ENCODE assay signal across 2 cellular contexts in genomic region chr12:12868836-12869235, GRCh38.
TF ChIP-seq lines count a peak whose summit lies in the region.

No MANE protein-coding gene starts in this region.

TF ChIP-seq in HCT116, 20 proteins besides CTCF, POLR2A, EP300 and RAD21:
- TF ChIP-seq, protein P1, sequence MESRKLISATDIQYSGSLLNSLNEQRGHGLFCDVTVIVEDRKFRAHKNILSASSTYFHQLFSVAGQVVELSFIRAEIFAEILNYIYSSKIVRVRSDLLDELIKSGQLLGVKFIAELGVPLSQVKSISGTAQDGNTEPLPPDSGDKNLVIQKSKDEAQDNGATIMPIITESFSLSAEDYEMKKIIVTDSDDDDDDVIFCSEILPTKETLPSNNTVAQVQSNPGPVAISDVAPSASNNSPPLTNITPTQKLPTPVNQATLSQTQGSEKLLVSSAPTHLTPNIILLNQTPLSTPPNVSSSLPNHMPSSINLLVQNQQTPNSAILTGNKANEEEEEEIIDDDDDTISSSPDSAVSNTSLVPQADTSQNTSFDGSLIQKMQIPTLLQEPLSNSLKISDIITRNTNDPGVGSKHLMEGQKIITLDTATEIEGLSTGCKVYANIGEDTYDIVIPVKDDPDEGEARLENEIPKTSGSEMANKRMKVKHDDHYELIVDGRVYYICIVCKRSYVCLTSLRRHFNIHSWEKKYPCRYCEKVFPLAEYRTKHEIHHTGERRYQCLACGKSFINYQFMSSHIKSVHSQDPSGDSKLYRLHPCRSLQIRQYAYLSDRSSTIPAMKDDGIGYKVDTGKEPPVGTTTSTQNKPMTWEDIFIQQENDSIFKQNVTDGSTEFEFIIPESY (IDR thresholded peaks at IDR 0.05; ENCODE audit: extremely low read depth, insufficient replicate concordance, low read length): no peak
- TF ChIP-seq ZFX (IDR thresholded peaks at IDR 0.05): no peak
- TF ChIP-seq SIN3A (IDR thresholded peaks at IDR 0.05; ENCODE audit: low read depth): no peak
- no peak for TF ChIP-seq FOSL1 (IDR thresholded peaks at IDR 0.05; ENCODE audit: low read depth)
- no peak for TF ChIP-seq CBX3 (IDR thresholded peaks at IDR 0.05; ENCODE audit: low read depth)
- no peak for TF ChIP-seq CEBPB (IDR thresholded peaks at IDR 0.05; ENCODE audit: low read depth)
- no peak for TF ChIP-seq EZH2 (IDR thresholded peaks at IDR 0.05)

TF ChIP-seq in GM12878, 131 proteins besides CTCF, POLR2A, EP300 and RAD21:
- TF ChIP-seq CBFB (IDR thresholded peaks at IDR 0.05; ENCODE audit: low read depth) (no peak), ZNF24 (IDR thresholded peaks at IDR 0.05) (peak; percentile 88), JUNB (IDR thresholded peaks at IDR 0.05) (no peak)
TF ChIP-seq in GM12878: peak in this region for 1.
